8 cellular contexts compared by ENCODE assay signal in the genomic region with DNA sequence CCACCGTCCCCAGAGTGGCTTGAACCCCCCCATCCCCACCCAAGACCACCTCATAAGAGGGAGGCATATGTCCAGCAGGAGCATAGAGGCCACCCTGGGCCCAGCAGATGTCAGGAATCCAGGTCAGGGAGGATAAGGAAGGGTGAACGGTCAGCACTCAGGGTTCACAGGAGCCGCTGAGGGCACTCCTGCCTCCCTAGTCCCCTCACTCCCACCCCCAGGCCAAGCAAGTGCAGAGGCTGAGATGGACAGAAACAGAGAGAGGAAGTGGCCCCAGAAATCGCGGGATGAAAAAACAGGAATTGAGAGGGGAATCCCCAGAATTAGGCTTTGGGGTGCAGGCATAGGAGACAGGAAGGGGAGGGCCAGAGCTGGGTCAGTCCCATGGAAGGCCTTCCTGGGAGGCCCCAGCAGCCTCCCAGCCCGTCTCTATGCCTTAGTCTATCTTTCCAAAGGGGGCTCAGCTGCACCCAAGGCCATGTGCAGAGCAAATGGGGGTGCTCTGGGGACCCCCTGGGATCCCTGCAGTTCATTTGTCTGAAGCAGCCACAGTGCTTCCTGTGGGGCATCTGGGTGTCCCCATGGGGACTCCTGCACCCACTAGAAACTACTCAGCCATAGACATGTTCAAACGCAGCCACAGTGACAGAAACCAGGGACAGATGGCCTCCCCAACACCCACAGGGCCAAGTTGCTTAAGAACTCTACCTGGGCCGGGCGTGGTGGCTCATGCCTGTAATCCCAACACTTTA. TPM values are rescaled to one million over a fixed set of nuclear protein-coding genes. Genes with fewer than 3 reads are reported as not detected.
A peak's percentile ranks its signal among the peaks of the same experiment; 100 is the strongest.
DNase-seq lines count a peak whose midpoint lies in the region; ATAC-seq and TF ChIP-seq lines count a peak whose summit lies in the region.

No MANE protein-coding gene starts in this region.

- H3K36me3 ChIP-seq in effector memory CD4-positive, alpha-beta T cell (ENCODE audit: control insufficient read depth, insufficient read depth, low read length) = peaks cover 22% of the 10 kb centered on the region
- H3K36me3 ChIP-seq in psoas muscle (ENCODE audit: insufficient read depth in 1 of 2, low read depth in 1 of 2) = peaks cover 0 to 10% of the 10 kb centered on the region in 2 donors

- TF ChIP-seq POLR2A in NB4 (IDR thresholded peaks at IDR 0.05; ENCODE audit: extremely low read depth, insufficient read length) = no peak

- peak; percentile 39 for ATAC-seq in GM21526 (IDR thresholded peaks at IDR 0.05; ENCODE audit: low FRiP score, unreplicated experiment)
- ATAC-seq in psoas muscle = no peak

- DNase-seq in GM12864 (ENCODE audit: low read depth) (no peak), NB4 (ENCODE audit: low read depth) (peak; percentile 38), psoas muscle (no peak), ACHN (no peak), NCI-H1048 (lab: John Stamatoyannopoulos, UW) (no peak)
- DNase-seq in effector memory CD4-positive, alpha-beta T cell = no peak
- DNase-seq in stimulated activated CD4-positive, alpha-beta T cell treated with anti-CD3 and anti-CD28 coated beads, Interleukin-4, amount 100 ng/mL, for 1 hour = no peak

- in situ Hi-C loops in ACHN (cut with HindIII; ENCODE audit: low pct_ligation_motif_present, low pct_unique_long_range_greater_than_20kb, low sequenced_read_pairs) = no loop called here

- WGBS in psoas muscle, 3 donors = 64 to 80% (median 69%) methylated on average over 8 to 9 of the region's 9 CpGs

- intact Hi-C loops in psoas muscle (cut with DNase I) = loop anchor here (2.0 to 10.0 kb wide), 4 partner anchors 121 to 265 kb away; no protein-coding TSS in a partner anchor

- peaks cover 20% of the 10 kb centered on the region for H3K4me1 ChIP-seq in effector memory CD4-positive, alpha-beta T cell (ENCODE audit: control insufficient read depth, insufficient read depth, low read length, poor library complexity, severe bottlenecking)
- H3K4me1 ChIP-seq in psoas muscle = no peaks in the 10 kb centered on the region

- no peak for TF ChIP-seq CTCF in GM12864 (IDR thresholded peaks at IDR 0.05; ENCODE audit: low read depth, low read length, missing control alignments)
- TF ChIP-seq CTCF in NB4 (IDR thresholded peaks at IDR 0.05; ENCODE audit: low read depth, low read length) = no peak
- no peak for TF ChIP-seq CTCF in psoas muscle (IDR thresholded peaks at IDR 0.05)

- no peaks in the 10 kb centered on the region for H3K27me3 ChIP-seq in effector memory CD4-positive, alpha-beta T cell (replicated peaks; ENCODE audit: control insufficient read depth, insufficient read depth, low read length, poor library complexity, severe bottlenecking)
- H3K27me3 ChIP-seq in psoas muscle (ENCODE audit: insufficient read depth in 3 of 3, low read length in 2 of 3) = peaks cover 0 to 22% (median 7%) of the 10 kb centered on the region in 3 donors

- peak overlapping the region; percentile 58 for H3K4me3 ChIP-seq in GM12864 (ENCODE audit: low read depth, low read length)
- H3K4me3 ChIP-seq in NB4 (ENCODE audit: low read depth, low read length) = peak overlapping the region; percentile 67
- H3K4me3 ChIP-seq in effector memory CD4-positive, alpha-beta T cell (ENCODE audit: insufficient read depth, low read depth, low read length, poor library complexity, severe bottlenecking) = peak overlapping the region; percentile 85
- peak overlapping the region; percentile 78 for H3K4me3 ChIP-seq in psoas muscle

- no peaks in the 10 kb centered on the region for H3K9me3 ChIP-seq in effector memory CD4-positive, alpha-beta T cell (ENCODE audit: control insufficient read depth, low read length)
- H3K9me3 ChIP-seq in psoas muscle = no peaks in the 10 kb centered on the region

- peak overlapping the region; percentile 79 for H3K27ac ChIP-seq in effector memory CD4-positive, alpha-beta T cell (ENCODE audit: insufficient read depth, low read length, poor library complexity, severe bottlenecking)
- no peak overlapping the region for H3K27ac ChIP-seq in psoas muscle

RNA-seq across cellular contexts. Expression of a gene that starts 1.7 kb away (rescaled TPM):
- total RNA-seq in psoas muscle = 1 to 10 TPM; 3.9 to 7.6 (median 5.2) TPM
- 1 to 10 TPM; 2.6 to 5.9 (median 3.5) TPM for polyA plus RNA-seq in psoas muscle

RNA-seq across cellular contexts. Expression of a gene that starts 26.9 kb away (rescaled TPM):
- total RNA-seq in psoas muscle = not detected
- under 1 TPM in 1 of 3 donors, not detected in 2; 0.17 TPM for polyA plus RNA-seq in psoas muscle

RNA-seq across cellular contexts. Expression of a gene that starts 39.9 kb away (rescaled TPM):
- 1 to 10 TPM in 1 of 4 donors, under 1 TPM in 1, not detected in 2; 0.76 to 1.1 TPM for total RNA-seq in psoas muscle
- under 1 TPM in 2 of 3 donors, not detected in 1; 0.04 to 0.25 TPM for polyA plus RNA-seq in psoas muscle

RNA-seq across cellular contexts. Expression of a gene that starts 53.8 kb away (rescaled TPM):
- 1 to 10 TPM; 4.1 to 8.7 (median 6.4) TPM for total RNA-seq in psoas muscle
- polyA plus RNA-seq in psoas muscle = 10 to 100 TPM in 2 of 3 donors, 1 to 10 TPM in 1; 5.4 to 21.1 (median 14.8) TPM

RNA-seq across cellular contexts. Expression of a gene that starts 56.3 kb away (rescaled TPM):
- 10 to 100 TPM; 10.0 to 14.7 (median 12.2) TPM for total RNA-seq in psoas muscle
- 1 to 10 TPM; 4.0 to 9.2 (median 7.4) TPM for polyA plus RNA-seq in psoas muscle
